19 cellular contexts compared by ENCODE assay signal in the genomic region with DNA sequence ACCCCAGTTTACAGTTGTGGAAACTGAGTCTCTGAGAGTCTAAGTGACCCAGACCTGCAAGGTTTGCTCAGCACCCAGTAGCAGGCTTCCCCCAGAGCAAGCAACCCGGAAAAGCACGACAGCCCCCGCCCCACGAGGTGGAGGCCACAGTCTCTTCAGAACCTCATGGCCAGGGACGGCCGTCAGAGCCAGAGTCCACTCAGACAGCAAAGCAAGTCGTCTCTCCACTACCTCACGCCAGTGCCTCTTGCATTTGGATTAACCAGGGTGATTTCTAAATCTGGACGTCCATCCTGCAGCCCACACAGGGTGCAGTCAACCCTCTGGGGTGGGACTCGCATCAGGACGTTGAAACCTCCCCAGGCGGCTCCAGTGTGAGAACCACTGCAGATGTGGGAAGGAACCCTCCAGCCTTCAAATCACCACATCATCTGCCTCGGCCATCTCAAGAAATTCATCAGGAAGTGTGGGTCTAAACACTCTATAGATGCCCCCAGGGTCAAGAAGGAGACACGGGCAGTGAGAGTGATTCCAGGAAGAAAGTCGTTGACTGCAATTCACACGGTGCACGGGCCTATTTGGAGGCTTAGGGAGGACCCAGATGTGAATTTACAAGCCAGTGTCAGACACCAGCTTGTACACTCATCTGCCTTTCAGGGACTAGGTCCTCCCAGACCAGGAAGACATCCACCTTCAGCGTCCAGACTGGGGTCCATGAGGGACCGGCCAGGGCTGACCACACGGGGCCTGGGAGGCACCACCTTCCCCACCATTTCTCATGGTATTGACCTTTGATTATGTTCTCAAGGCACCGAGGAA. TPM values are rescaled to one million over a fixed set of nuclear protein-coding genes. Genes with fewer than 3 reads are reported as not detected.
DNase-seq lines count a peak whose midpoint lies in the region; ATAC-seq, FAIRE-seq and TF ChIP-seq lines count a peak whose summit lies in the region.
"Had no signal": no experiment of that assay in that cellular context is flagged by ENCODE, and none has a peak within 500 bp of the region (broad histone marks: within the 10 kb centered on the region; RNA-seq: fewer than 3 reads in every experiment).

No MANE protein-coding gene starts in this region.

- H3K4me3 ChIP-seq in esophagus muscularis mucosa = no peak overlapping the region
- H3K4me3 ChIP-seq: BLaER1 treated with 17β-estradiol and CSF1 and Interleukin-3, amounts not matched to agents 10 nM and 100 nM; left lung had no signal

- H3K4me1 Mint-ChIP-seq in CD14-positive monocyte (no peaks in the 10 kb centered on the region), osteocyte (ENCODE audit: unreplicated experiment) (no peaks in the 10 kb centered on the region)
- H3K4me1 Mint-ChIP-seq in activated T-helper 1 cell treated with anti-CD3 and anti-CD28 coated beads, Interleukin-12 subunit alpha, Interleukin-12 subunit beta, Interleukin-2, Interleukin-4 antibody, amounts not matched to agents 30 ng/mL and 10 ng/mL and 1 ng/mL, durations not matched to agents 14 hours and 24 hours and 36 hours (ENCODE audit: low read depth) = no peaks in the 10 kb centered on the region

- H3K27me3 Mint-ChIP-seq in CD14-positive monocyte (ENCODE audit: low read depth in 3 of 3) = peaks cover 6 to 21% (median 13%) of the 10 kb centered on the region in 3 donors
- H3K27me3 Mint-ChIP-seq in osteocyte (ENCODE audit: unreplicated experiment) = peaks cover 50% of the 10 kb centered on the region
- H3K27me3 Mint-ChIP-seq in activated T-helper 1 cell treated with anti-CD3 and anti-CD28 coated beads, Interleukin-12 subunit alpha, Interleukin-12 subunit beta, Interleukin-2, Interleukin-4 antibody, amounts not matched to agents 30 ng/mL and 10 ng/mL and 1 ng/mL, durations not matched to agents 14 hours and 24 hours and 36 hours (ENCODE audit: insufficient read depth) = peaks cover 8% of the 10 kb centered on the region

- H3K9me3 Mint-ChIP-seq in CD14-positive monocyte = peaks cover 0 to 1% (median 0%) of the 10 kb centered on the region in 7 donors
- H3K9me3 Mint-ChIP-seq in osteocyte (ENCODE audit: unreplicated experiment) = no peaks in the 10 kb centered on the region
- H3K9me3 Mint-ChIP-seq in activated T-helper 1 cell treated with anti-CD3 and anti-CD28 coated beads, Interleukin-12 subunit alpha, Interleukin-12 subunit beta, Interleukin-2, Interleukin-4 antibody, amounts not matched to agents 30 ng/mL and 10 ng/mL and 1 ng/mL, durations not matched to agents 14 hours and 24 hours and 36 hours = no peaks in the 10 kb centered on the region

- no peak for TF ChIP-seq CTCF in CD14-positive monocyte (IDR thresholded peaks at IDR 0.05)
- no peak for TF ChIP-seq CTCF in esophagus muscularis mucosa (IDR thresholded peaks at IDR 0.05)
- no peak for TF ChIP-seq CTCF in osteocyte (IDR thresholded peaks at IDR 0.05)

- FAIRE-seq in GM12892 (lab: Jason Lieb, UNC) = no peak
- FAIRE-seq: astrocyte, H1, small intestine had no signal

- intact Hi-C loops in CD14-positive monocyte (cut with micrococcal nuclease) = no loop called here
- intact Hi-C loops in esophagus muscularis mucosa (cut with DNase I) = no loop called here
- intact Hi-C loops in activated T-helper 1 cell treated with anti-CD3 and anti-CD28 coated beads, Interleukin-12 subunit alpha, Interleukin-12 subunit beta, Interleukin-2, Interleukin-4 antibody, amounts not matched to agents 30 ng/mL and 10 ng/mL and 1 ng/mL, durations not matched to agents 14 hours and 24 hours and 36 hours (cut with micrococcal nuclease) = no loop called here

- H3K36me3 Mint-ChIP-seq in CD14-positive monocyte (no peaks in the 10 kb centered on the region), osteocyte (ENCODE audit: unreplicated experiment) (no peaks in the 10 kb centered on the region)
- no peaks in the 10 kb centered on the region for H3K36me3 Mint-ChIP-seq in activated T-helper 1 cell treated with anti-CD3 and anti-CD28 coated beads, Interleukin-12 subunit alpha, Interleukin-12 subunit beta, Interleukin-2, Interleukin-4 antibody, amounts not matched to agents 30 ng/mL and 10 ng/mL and 1 ng/mL, durations not matched to agents 14 hours and 24 hours and 36 hours (ENCODE audit: low read depth)

- H3K4me3 Mint-ChIP-seq in CD14-positive monocyte (no peak overlapping the region), osteocyte (ENCODE audit: unreplicated experiment) (no peak overlapping the region)
- H3K4me3 Mint-ChIP-seq in activated T-helper 1 cell treated with anti-CD3 and anti-CD28 coated beads, Interleukin-12 subunit alpha, Interleukin-12 subunit beta, Interleukin-2, Interleukin-4 antibody, amounts not matched to agents 30 ng/mL and 10 ng/mL and 1 ng/mL, durations not matched to agents 14 hours and 24 hours and 36 hours = no peak overlapping the region

- no peak overlapping the region for H3K27ac ChIP-seq in esophagus muscularis mucosa (replicated peaks in 1 of 4)
- H3K27ac ChIP-seq: BLaER1 treated with 17β-estradiol and CSF1 and Interleukin-3, amounts not matched to agents 10 nM and 100 nM; left lung; parathyroid adenoma had no signal

- H3K36me3 ChIP-seq in esophagus muscularis mucosa = no peaks in the 10 kb centered on the region
- H3K36me3 ChIP-seq: BLaER1 treated with 17β-estradiol and CSF1 and Interleukin-3, amounts not matched to agents 10 nM and 100 nM; left lung had no signal

- H3K9me3 ChIP-seq in esophagus muscularis mucosa = no peaks in the 10 kb centered on the region
- H3K9me3 ChIP-seq: BLaER1 treated with 17β-estradiol and CSF1 and Interleukin-3, amounts not matched to agents 10 nM and 100 nM; left lung had no signal

- peak; percentile 23 for DNase-seq in CD14-positive monocyte (ENCODE audit: low spot score)
- peak; percentile 4 for DNase-seq in GM12892 (ENCODE audit: insufficient read length)
- DNase-seq in esophagus muscularis mucosa (ENCODE audit: extremely low spot score) = peak; percentile 89
- peak; percentile 80 for DNase-seq in osteocyte (ENCODE audit: extremely low spot score, unreplicated experiment)
- no peak for DNase-seq in activated T-helper 1 cell treated with anti-CD3 and anti-CD28 coated beads, Interleukin-12 subunit alpha, Interleukin-12 subunit beta, Interleukin-2, Interleukin-4 antibody, amounts not matched to agents 30 ng/mL and 10 ng/mL and 1 ng/mL, durations not matched to agents 14 hours and 24 hours and 36 hours (ENCODE audit: low spot score)
- DNase-seq: activated naive CD4-positive, alpha-beta T cell; foreskin fibroblast; NCI-H1417 treated with DMSO at 0.1 percent for 48 hours; NCI-H2171 treated with DMSO at 0.1 percent for 48 hours; PC-3; small intestine had no signal

- H3K4me1 ChIP-seq in esophagus muscularis mucosa = no peaks in the 10 kb centered on the region
- H3K4me1 ChIP-seq: BLaER1 treated with 17β-estradiol and CSF1 and Interleukin-3, amounts not matched to agents 10 nM and 100 nM; left lung; parathyroid adenoma had no signal

- WGBS in esophagus muscularis mucosa = 68% methylated on average over 16 of the region's 21 CpGs

- H3K27ac Mint-ChIP-seq in CD14-positive monocyte = peak overlapping the region in 1 of 7 donors; percentile 70
- no peak overlapping the region for H3K27ac Mint-ChIP-seq in osteocyte (ENCODE audit: unreplicated experiment)
- H3K27ac Mint-ChIP-seq in activated T-helper 1 cell treated with anti-CD3 and anti-CD28 coated beads, Interleukin-12 subunit alpha, Interleukin-12 subunit beta, Interleukin-2, Interleukin-4 antibody, amounts not matched to agents 30 ng/mL and 10 ng/mL and 1 ng/mL, durations not matched to agents 14 hours and 24 hours and 36 hours = no peak overlapping the region

- peaks cover 0 to 39% (median 0%) of the 10 kb centered on the region in 4 donors for H3K27me3 ChIP-seq in esophagus muscularis mucosa
- H3K27me3 ChIP-seq: BLaER1 treated with 17β-estradiol and CSF1 and Interleukin-3, amounts not matched to agents 10 nM and 100 nM had no signal

- no peak for ATAC-seq in GM18520 (IDR thresholded peaks at IDR 0.05; ENCODE audit: unreplicated experiment)
- ATAC-seq in HG03342 (IDR thresholded peaks at IDR 0.05; ENCODE audit: unreplicated experiment) = no peak
- ATAC-seq: left lung had no signal

- no peak for TF ChIP-seq POLR2A in GM12892 (IDR thresholded peaks at IDR 0.05; ENCODE audit: low read depth, low read length)
- TF ChIP-seq POLR2A in esophagus muscularis mucosa (IDR thresholded peaks at IDR 0.05; ENCODE audit: low read depth) = no peak

- no peak for TF ChIP-seq EP300 in esophagus muscularis mucosa (IDR thresholded peaks at IDR 0.05)

RNA-seq across cellular contexts. Expression of a gene that starts 20.2 kb away (rescaled TPM):
- not detected for polyA plus RNA-seq in CD14-positive monocyte
- polyA plus RNA-seq in GM12892 (2012; ENCODE audit: missing spikeins) = 0.08 TPM
- total RNA-seq in esophagus muscularis mucosa (10 to 100 TPM in 3 of 4 donors, 1 to 10 TPM in 1; 3.4 to 43.8 (median 17.2) TPM), osteocyte (not detected in 2 replicates)
- not detected in 2 replicates for total RNA-seq in activated T-helper 1 cell treated with anti-CD3 and anti-CD28 coated beads, Interleukin-12 subunit alpha, Interleukin-12 subunit beta, Interleukin-2, Interleukin-4 antibody, amounts not matched to agents 30 ng/mL and 10 ng/mL and 1 ng/mL, durations not matched to agents 14 hours and 24 hours and 36 hours
- total RNA-seq: HT-29, left lung, PC-3 had no signal
